ENCODE assay signal across 8 cellular contexts in genomic region chr11:36265793-36266628, GRCh38. TPM values are rescaled to one million over a fixed set of nuclear protein-coding genes. Genes with fewer than 3 reads are reported as not detected.
DNase-seq lines count a peak whose midpoint lies in the region; ATAC-seq, FAIRE-seq and TF ChIP-seq lines count a peak whose summit lies in the region.

No MANE protein-coding gene starts in this region.

- no peak overlapping the region for H3K23ac ChIP-seq in H1 (ENCODE audit: insufficient read length)

- H4K20me1 ChIP-seq in H1 (replicated peaks in 1 of 2; ENCODE audit: control insufficient read depth in 1 of 2, insufficient read depth in 2 of 2, low read length in 2 of 2), result no peaks in the 10 kb centered on the region

- TF ChIP-seq RAD21 in H1 (IDR thresholded peaks at IDR 0.05 in 1 of 2, conservative IDR thresholded peaks at IDR 0.05 in 1 of 2; ENCODE audit: low read depth in 2 of 2, low read length in 2 of 2), result peak; percentile 96 to 97

- H3K14ac ChIP-seq in H1 (ENCODE audit: insufficient read length), result no peak overlapping the region

- H2AFZ ChIP-seq in H1 (ENCODE audit: low read length), result peak overlapping the region; percentile 79

- H2BK12ac ChIP-seq in H1 (ENCODE audit: low read depth, low read length), result 0 out of 2 replicates have a peak overlapping the region, but pooled peaks have one; percentile 46

- no peak overlapping the region for H3K4me2 ChIP-seq in H1 (ENCODE audit: insufficient read depth in 1 of 2, low read depth in 2 of 2, low read length in 2 of 2)

- no peak overlapping the region for H2BK120ac ChIP-seq in H1 (replicated peaks; ENCODE audit: low read depth, low read length)

- H3K27me3 ChIP-seq in H1 (replicated peaks in 1 of 4; ENCODE audit: control insufficient read depth in 3 of 4, extremely low read depth in 1 of 4, insufficient read depth in 3 of 4, low read length in 3 of 4), result 0 out of 7 replicates have a peak, but pooled peaks cover 0 to 2% (median 0%) of the 10 kb centered on the region in 4 experiments
- peaks cover 0 to 12% (median 0%) of the 10 kb centered on the region in 3 donors for H3K27me3 ChIP-seq in stomach

- no peak overlapping the region for H3K4me3 ChIP-seq in GM12875 (ENCODE audit: low read depth, low read length)
- H3K4me3 ChIP-seq in H1 (ENCODE audit: extremely low read depth in 1 of 4, insufficient read depth in 2 of 4, low read depth in 3 of 4, low read length in 4 of 4), result no peak overlapping the region
- H3K4me3 ChIP-seq in stomach, result no peak overlapping the region

- DNase-seq in NCI-H2227 treated with DMSO at 0.1 percent for 48 hours (lab: John Stamatoyannopoulos, UW) (peak; percentile 48), H1 (ENCODE audit: low read depth in 1 of 2, low spot score in 2 of 2) (peak; percentile 69 to 88), mucosa of gallbladder (ENCODE audit: low spot score) (peak; percentile 42), stomach (peak; percentile 60)
- peak; percentile 67 to 74 for DNase-seq in activated CD4-positive, alpha-beta T cell treated with anti-CD3 and anti-CD28 coated beads, Interleukin-2, amount 50 U/mL, for 48 hours

- ATAC-seq in HG03039 (IDR thresholded peaks at IDR 0.05; ENCODE audit: unreplicated experiment), result peak; percentile 55

- FAIRE-seq in H1 (lab: Jason Lieb, UNC), result peak; percentile 93

- peak; percentile 84 for TF ChIP-seq CTCF in 22Rv1 (IDR thresholded peaks at IDR 0.05)
- peak; percentile 86 for TF ChIP-seq CTCF in GM12875 (IDR thresholded peaks at IDR 0.05; ENCODE audit: borderline replicate concordance, insufficient read depth, low read depth, low read length)
- TF ChIP-seq CTCF in H1 (IDR thresholded peaks at IDR 0.05; ENCODE audit: control extremely low read depth in 1 of 3, insufficient read depth in 1 of 3, low read depth in 1 of 3, low read length in 3 of 3), result peak; percentile 92 to 95 (median 94)
- peak in 5 of 7 experiments; percentile 40 to 79 (median 70) for TF ChIP-seq CTCF in stomach (IDR thresholded peaks at IDR 0.05)

- no peak overlapping the region; the same call in 1 of the 2 replicates for H4K8ac ChIP-seq in H1 (ENCODE audit: extremely low read depth, insufficient read depth, low read length)

- TF ChIP-seq EP300 in H1 (IDR thresholded peaks at IDR 0.05; ENCODE audit: borderline replicate concordance in 1 of 2, low read depth in 2 of 2, low read length in 2 of 2) (no peak), stomach (IDR thresholded peaks at IDR 0.05) (no peak)

- POLR2A ChIA-PET in H1 (lab: Charles Lee; ENCODE audit: partially characterized antibody), result no interaction called here

- peak overlapping the region; percentile 36 for H3K18ac ChIP-seq in H1 (ENCODE audit: extremely low read depth, low read length)

- H3K56ac ChIP-seq in H1 (replicated peaks; ENCODE audit: insufficient read length, low read depth, low read length), result no peak overlapping the region

- no peak overlapping the region for H2AK5ac ChIP-seq in H1 (ENCODE audit: low read depth, low read length)

- no peak overlapping the region for H2BK5ac ChIP-seq in H1 (ENCODE audit: low read depth, low read length)

- H4K5ac ChIP-seq in H1 (ENCODE audit: insufficient read length, low read depth, low read length), result no peak overlapping the region

- H3K4me1 ChIP-seq in H1 (replicated peaks in 1 of 4; ENCODE audit: control insufficient read depth in 3 of 4, insufficient read depth in 4 of 4, low read length in 3 of 4) (peaks cover 0 to 1% (median 0%) of the 10 kb centered on the region in 4 experiments; a peak in 1 of 7 replicates), stomach (peaks cover 0 to 5% (median 0%) of the 10 kb centered on the region in 4 donors)

- no peak overlapping the region for H2BK20ac ChIP-seq in H1 (ENCODE audit: low read length)

- no peaks in the 10 kb centered on the region for H3K79me1 ChIP-seq in H1 (ENCODE audit: low read depth, low read length)

- peak overlapping the region; percentile 63 for H4K91ac ChIP-seq in H1 (replicated peaks; ENCODE audit: insufficient read length, low read length)

- no peak overlapping the region for H3K4ac ChIP-seq in H1 (replicated peaks; ENCODE audit: insufficient read length, low read depth, low read length)

- intact Hi-C loops in stomach (cut with DNase I; ENCODE audit: low total_unique reads), result loop anchor here (5.0 to 10.0 kb wide), 2 partner anchors 441 to 649 kb away; partner anchors contain the start of gene FJX1

- no peak overlapping the region for H3K9ac ChIP-seq in H1 (replicated peaks in 1 of 4; ENCODE audit: extremely low read depth in 1 of 4, low read depth in 3 of 4, low read length in 3 of 4)

- CTCF ChIA-PET in H1 (lab: Charles Lee; ENCODE audit: partially characterized antibody), result interaction anchor here (0.7 to 6.5 kb wide), 54 partner anchors 8 to 779 kb away, joined by 3 to 53 read pairs (median 4); no protein-coding TSS in a partner anchor

- no peaks in the 10 kb centered on the region for H3K36me3 ChIP-seq in H1 (ENCODE audit: control insufficient read depth in 2 of 4, insufficient read depth in 4 of 4, low read length in 3 of 4)
- H3K36me3 ChIP-seq in stomach, result peaks cover 2 to 17% (median 12%) of the 10 kb centered on the region in 4 donors

- H2BK15ac ChIP-seq in H1 (ENCODE audit: low read length), result no peak overlapping the region

- no peaks in the 10 kb centered on the region for H3K23me2 ChIP-seq in H1 (ENCODE audit: low read depth, low read length)

- H3K27ac ChIP-seq in 22Rv1 (no peak overlapping the region), H1 (ENCODE audit: low read depth, low read length) (no peak overlapping the region), stomach (no peak overlapping the region)

- 39% methylated on average over 10 of the region's 13 CpGs; no CpG with 5 or more reads in 1 of the 2 experiments for WGBS in H1 (ENCODE audit: extremely low coverage in 1 of 2, insufficient coverage in 1 of 2, insufficient read length in 1 of 2, insufficient replicate concordance in 2 of 2, low coverage in 1 of 2, low lambda C conversion rate in 2 of 2, missing lambda C conversion rate in 1 of 2), 2 experiments
- WGBS in stomach, 5 donors, result 29 to 40% (median 32%) methylated on average over 11 to 13 of the region's 13 CpGs

- TF ChIP-seq POLR2A in H1 (IDR thresholded peaks at IDR 0.05; ENCODE audit: control extremely low read depth in 1 of 2, low read depth in 2 of 2, low read length in 2 of 2), result no peak
- no peak for TF ChIP-seq POLR2A in stomach (IDR thresholded peaks at IDR 0.05)

- H3K9me3 ChIP-seq in H1 (ENCODE audit: insufficient read depth in 2 of 2, low read depth in 1 of 2, low read length in 1 of 2), result no peaks in the 10 kb centered on the region
- H3K9me3 ChIP-seq in stomach, result no peaks in the 10 kb centered on the region

- no peaks in the 10 kb centered on the region for H3K79me2 ChIP-seq in H1 (ENCODE audit: control insufficient read depth in 1 of 2, insufficient read depth in 2 of 2, low read length in 2 of 2)

TF ChIP-seq in H1, 55 proteins besides CTCF, POLR2A, EP300 and RAD21:
- TF ChIP-seq KDM4A (IDR thresholded peaks at IDR 0.05; ENCODE audit: low read depth, low read length, severe bottlenecking), result no peak
- TF ChIP-seq TCF12 (IDR thresholded peaks at IDR 0.05; ENCODE audit: low read depth, low read length), result peak; percentile 6; the same call in 1 of the 2 replicates
- TF ChIP-seq HDAC2 (IDR thresholded peaks at IDR 0.05; ENCODE audit: borderline replicate concordance in 1 of 2, low read depth in 2 of 2, low read length in 2 of 2), result no peak
TF ChIP-seq in H1: peak in this region for 1.

RNA-seq across cellular contexts. Expression of gene COMMD9, which starts 23.2 kb away (rescaled TPM):
- total RNA-seq in H1 (2021; fragmentation: NEBNext Ultra II Directional; extraction: Animal tissue kit (Norgen Biotek cat#: 25700)), result 43.3 and 49.1 TPM in 2 replicates
- 30.3 and 42.5 TPM in 2 replicates for polyA plus RNA-seq in H1 (2011; rRNA removed)
- polyA plus RNA-seq in H1 (2011; cell fraction: cytosol; rRNA removed), result 43.8 TPM
- 37.3 TPM for polyA plus RNA-seq in H1 (2011; cell fraction: nucleus; rRNA removed)
- 39.8 to 50.6 TPM (median 48.3 TPM) in 4 replicates for polyA plus RNA-seq in H1 (2012, experiment 1 of 2)
- 29.3 TPM for polyA plus RNA-seq in H1 (2012, experiment 2 of 2)
- polyA plus RNA-seq in H1 (2013, experiment 1 of 2), result 26.9 TPM
- polyA plus RNA-seq in H1 (2013, experiment 2 of 2), result 29.2 TPM
- polyA minus RNA-seq in H1 (2011; rRNA and poly(A)+ RNA removed), result 40.6 and 49.0 TPM in 2 replicates
- 19.9 TPM for polyA minus RNA-seq in H1 (2011; cell fraction: cytosol; rRNA and poly(A)+ RNA removed)
- polyA minus RNA-seq in H1 (2011; cell fraction: nucleus; rRNA and poly(A)+ RNA removed), result 16.3 TPM
- total RNA-seq in mucosa of gallbladder, result 55.7 TPM
- 10 to 100 TPM in 4 of 5 donors, 1 to 10 TPM in 1; 2.9 to 53.8 (median 34.4) TPM for total RNA-seq in stomach
- polyA plus RNA-seq in stomach, result 10 to 100 TPM; 25.7 to 34.2 (median 28.3) TPM

RNA-seq across cellular contexts. Expression of gene PRR5L, which starts 30.1 kb away (rescaled TPM):
- total RNA-seq in H1 (2021; fragmentation: NEBNext Ultra II Directional; extraction: Animal tissue kit (Norgen Biotek cat#: 25700)), result 7.4 and 10.1 TPM in 2 replicates
- polyA plus RNA-seq in H1 (2011; rRNA removed), result 6.6 and 9.2 TPM in 2 replicates
- 6.5 TPM for polyA plus RNA-seq in H1 (2011; cell fraction: cytosol; rRNA removed)
- 16.1 TPM for polyA plus RNA-seq in H1 (2011; cell fraction: nucleus; rRNA removed)
- 5.4 to 10.2 TPM (median 7.7 TPM) in 4 replicates for polyA plus RNA-seq in H1 (2012, experiment 1 of 2)
- 7.4 TPM for polyA plus RNA-seq in H1 (2012, experiment 2 of 2)
- polyA plus RNA-seq in H1 (2013, experiment 1 of 2), result 3.1 TPM
- polyA plus RNA-seq in H1 (2013, experiment 2 of 2), result 3.6 TPM
- polyA minus RNA-seq in H1 (2011; rRNA and poly(A)+ RNA removed), result 6.5 and 7.2 TPM in 2 replicates
- polyA minus RNA-seq in H1 (2011; cell fraction: cytosol; rRNA and poly(A)+ RNA removed), result 7.0 TPM
- polyA minus RNA-seq in H1 (2011; cell fraction: nucleus; rRNA and poly(A)+ RNA removed), result 12.3 TPM
- 32.7 TPM for total RNA-seq in mucosa of gallbladder
- 100 to 1,000 TPM in 1 of 5 donors, 10 to 100 TPM in 1, 1 to 10 TPM in 2, not detected in 1; 2.2 to 274 (median 50.9) TPM for total RNA-seq in stomach
- polyA plus RNA-seq in stomach, result 1 to 10 TPM; 1.4 to 2.4 (median 1.6) TPM
